ENCODE assay signal across 6 cellular contexts in the genomic region with DNA sequence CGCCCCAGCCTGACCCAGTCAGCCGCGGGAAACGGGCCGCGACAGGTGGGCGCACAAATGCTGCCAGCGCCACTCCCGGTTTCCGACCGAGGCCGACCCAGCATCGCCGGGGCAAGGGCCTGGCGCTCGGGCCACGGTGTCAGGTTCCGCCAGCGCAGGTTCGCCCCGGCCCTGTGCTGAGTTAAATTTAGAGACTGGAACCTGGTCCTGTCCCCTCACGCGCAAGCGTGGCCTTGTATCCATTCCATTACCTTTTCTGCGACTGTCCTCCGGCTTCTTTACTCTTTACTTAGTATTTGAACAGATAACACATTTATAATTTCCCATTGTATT. TPM values are rescaled to one million over a fixed set of nuclear protein-coding genes. Genes with fewer than 3 reads are reported as not detected.
DNase-seq lines count a peak whose midpoint lies in the region; FAIRE-seq and TF ChIP-seq lines count a peak whose summit lies in the region.

No MANE protein-coding gene starts in this region.

- TF ChIP-seq EP300 in sigmoid colon (IDR thresholded peaks at IDR 0.05), result no peak

- no peak for FAIRE-seq in D721Med (lab: Jason Lieb, UNC)

- H3K27me3 ChIP-seq in endodermal cell (ENCODE audit: control insufficient read depth, insufficient read depth, low read length, poor library complexity, severe bottlenecking) (peaks cover 60% of the 10 kb centered on the region), sigmoid colon (peaks cover 0 to 12% (median 11%) of the 10 kb centered on the region in 3 donors)

- no peak overlapping the region for H3K27ac Mint-ChIP-seq in endodermal cell

- 4 to 6% methylated on average over 14 to 26 of the region's 26 CpGs for WGBS in endodermal cell (ENCODE audit: insufficient coverage in 1 of 2, insufficient read length in 1 of 2), 2 experiments
- 1 to 2% methylated on average over 26 of the region's 26 CpGs for WGBS in sigmoid colon, 2 donors

- DNase-seq in LNCaP clone FGC (ENCODE audit: low read depth) (no peak), endodermal cell (peak; percentile 73), sigmoid colon (peak; percentile 66), D721Med (ENCODE audit: insufficient read length, low spot score) (no peak), KBM-7 (no peak)
- no peak for DNase-seq in activated CD4-positive, CD25-positive, alpha-beta regulatory T cell treated with anti-CD3 and anti-CD28 coated beads, Interleukin-2, amount 50 U/mL, for 72 hours

- H3K9me3 ChIP-seq in endodermal cell (ENCODE audit: control insufficient read depth, low read length), result no peaks in the 10 kb centered on the region
- no peaks in the 10 kb centered on the region for H3K9me3 ChIP-seq in sigmoid colon

- H3K36me3 ChIP-seq in endodermal cell (ENCODE audit: control insufficient read depth, insufficient read depth, low read length) (no peaks in the 10 kb centered on the region), sigmoid colon (no peaks in the 10 kb centered on the region)

- H3K4me1 ChIP-seq in endodermal cell (ENCODE audit: control insufficient read depth, insufficient read depth, low read length) (no peaks in the 10 kb centered on the region), sigmoid colon (peaks cover 0 to 38% (median 36%) of the 10 kb centered on the region in 4 donors)

- intact Hi-C loops in sigmoid colon (cut with DNase I), result loop anchor here (1.0 kb wide), 1 partner anchor 56 kb away; a partner anchor contains a TSS

- peak overlapping the region; percentile 87 for H3K4me3 Mint-ChIP-seq in endodermal cell

- H3K36me3 Mint-ChIP-seq in endodermal cell (ENCODE audit: low read depth), result no peaks in the 10 kb centered on the region

- no peak for TF ChIP-seq CTCF in LNCaP clone FGC (IDR thresholded peaks at IDR 0.05; ENCODE audit: control insufficient read depth, extremely low read depth, insufficient read depth)
- TF ChIP-seq CTCF in endodermal cell (conservative IDR thresholded peaks at IDR 0.05), result no peak
- no peak for TF ChIP-seq CTCF in sigmoid colon (IDR thresholded peaks at IDR 0.05)
- no peak for TF ChIP-seq CTCF in D721Med (IDR thresholded peaks at IDR 0.05; ENCODE audit: insufficient read depth, missing control alignments)

- H3K4me3 ChIP-seq in LNCaP clone FGC (ENCODE audit: low read depth, low read length) (peak overlapping the region; percentile 57), endodermal cell (ENCODE audit: low read length) (peak overlapping the region; percentile 98), sigmoid colon (peak overlapping the region; percentile 42 to 71 (median 62))

- H3K9ac ChIP-seq in endodermal cell (ENCODE audit: extremely low read depth, low read length, poor library complexity, severe bottlenecking), result no peak overlapping the region

- no peaks in the 10 kb centered on the region for H3K9me3 Mint-ChIP-seq in endodermal cell

- in situ Hi-C loops in KBM-7 (cut with MboI; ENCODE audit: low pct_unique_long_range_greater_than_20kb, low sequenced_read_pairs), result no loop called here

- TF ChIP-seq POLR2A in sigmoid colon (IDR thresholded peaks at IDR 0.05), result no peak

- peaks cover 62% of the 10 kb centered on the region for H3K27me3 Mint-ChIP-seq in endodermal cell (ENCODE audit: insufficient read depth)

- peaks cover 6% of the 10 kb centered on the region for H3K4me1 Mint-ChIP-seq in endodermal cell

- no peak overlapping the region for H3K27ac ChIP-seq in endodermal cell (ENCODE audit: low read depth, low read length)
- H3K27ac ChIP-seq in sigmoid colon, result peak overlapping the region; percentile 22 to 85 (median 83)

RNA-seq across cellular contexts. Expression of a gene that starts 0.4 kb away (rescaled TPM):
- total RNA-seq in endodermal cell (not detected), sigmoid colon (1 to 10 TPM in 3 of 4 donors, under 1 TPM in 1; 0.55 to 2.1 (median 1.1) TPM)
- polyA plus RNA-seq in endodermal cell (2013, experiment 1 of 2), result 0.21 TPM
- 0.29 TPM for polyA plus RNA-seq in endodermal cell (2013, experiment 2 of 2)
- polyA plus RNA-seq in sigmoid colon, result 1 to 10 TPM in 2 of 3 donors, under 1 TPM in 1; 0.60 to 5.3 (median 3.2) TPM

RNA-seq across cellular contexts. Expression of a gene that starts 17.7 kb away (rescaled TPM):
- total RNA-seq in endodermal cell (10 to 100 TPM; 37.5 to 41.7 TPM), sigmoid colon (10 to 100 TPM in 2 of 4 donors, 1 to 10 TPM in 2; 8.2 to 15.3 (median 11.8) TPM)
- polyA plus RNA-seq in endodermal cell (2013, experiment 1 of 2), result 29.1 TPM
- polyA plus RNA-seq in endodermal cell (2013, experiment 2 of 2), result 23.7 TPM
- polyA plus RNA-seq in sigmoid colon, result 10 to 100 TPM; 13.2 to 25.3 (median 19.0) TPM

RNA-seq across cellular contexts. Expression of a gene that starts 38.3 kb away (rescaled TPM):
- total RNA-seq in endodermal cell (1,000 to 10,000 TPM; 1,942 to 1,975 TPM), sigmoid colon (1,000 to 10,000 TPM; 2,029 to 2,209 (median 2,163) TPM)
- 2,359 TPM for polyA plus RNA-seq in endodermal cell (2013, experiment 1 of 2)
- polyA plus RNA-seq in endodermal cell (2013, experiment 2 of 2), result 2,067 TPM
- 1,000 to 10,000 TPM; 1,821 to 2,943 (median 2,181) TPM for polyA plus RNA-seq in sigmoid colon

RNA-seq across cellular contexts. Expression of a gene that starts 55.6 kb away (rescaled TPM):
- total RNA-seq in endodermal cell (1 to 10 TPM; 5.3 to 5.9 TPM), sigmoid colon (10 to 100 TPM in 3 of 4 donors, 1 to 10 TPM in 1; 7.1 to 26.9 (median 16.0) TPM)
- polyA plus RNA-seq in endodermal cell (2013, experiment 1 of 2), result 8.0 TPM
- polyA plus RNA-seq in endodermal cell (2013, experiment 2 of 2), result 5.8 TPM
- 1 to 10 TPM; 4.2 to 9.6 (median 5.8) TPM for polyA plus RNA-seq in sigmoid colon

RNA-seq across cellular contexts. Expression of a gene that starts 58.0 kb away (rescaled TPM):
- total RNA-seq in endodermal cell, result not detected
- not detected for polyA plus RNA-seq in endodermal cell (2013, experiment 1 of 2)
- polyA plus RNA-seq in endodermal cell (2013, experiment 2 of 2), result not detected
- total RNA-seq in sigmoid colon, result not detected
- polyA plus RNA-seq in sigmoid colon, result not detected

Comparison
In these comparisons a context has a peak if more than half of its experiments do, and no peak if none do; other contexts are left out.
1. DNase-seq: peak in endodermal cell (single experiment) and sigmoid colon (single experiment); none in LNCaP clone FGC (single experiment), D721Med (single experiment), KBM-7 (single experiment) and activated CD4-positive, CD25-positive, alpha-beta regulatory T cell treated with anti-CD3 and anti-CD28 coated beads, Interleukin-2, amount 50 U/mL, for 72 hours (single experiment).
2. Peak in every context shown above with its lines, with median percentiles within 50 percentile points of each other: H3K4me3 ChIP-seq.